1 cellular context compared by ENCODE assay signal in the genomic region with DNA sequence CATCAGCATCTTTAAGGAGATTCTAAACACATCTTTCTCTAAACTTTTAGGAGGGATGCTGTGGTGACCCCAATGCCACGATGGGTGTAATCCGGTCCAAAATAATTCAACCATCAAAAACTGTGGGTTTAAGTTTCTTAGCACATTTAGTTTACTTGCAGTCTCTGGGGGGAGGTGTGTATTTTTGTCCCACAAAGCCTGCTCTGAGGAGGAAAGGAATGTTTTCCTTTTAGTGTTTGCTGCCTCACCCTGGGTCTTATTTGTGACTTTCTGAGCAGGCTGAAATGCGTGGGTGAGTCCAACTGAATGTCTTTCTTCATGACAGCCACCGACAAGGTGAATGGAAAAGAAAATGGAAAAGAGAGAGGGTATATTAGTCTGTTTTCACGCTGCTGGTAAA.
TF ChIP-seq lines count a peak whose summit lies in the region.

No MANE protein-coding gene starts in this region.

TF ChIP-seq in HepG2, 621 proteins besides CTCF, POLR2A, EP300 and RAD21:
- TF ChIP-seq, protein P1, sequence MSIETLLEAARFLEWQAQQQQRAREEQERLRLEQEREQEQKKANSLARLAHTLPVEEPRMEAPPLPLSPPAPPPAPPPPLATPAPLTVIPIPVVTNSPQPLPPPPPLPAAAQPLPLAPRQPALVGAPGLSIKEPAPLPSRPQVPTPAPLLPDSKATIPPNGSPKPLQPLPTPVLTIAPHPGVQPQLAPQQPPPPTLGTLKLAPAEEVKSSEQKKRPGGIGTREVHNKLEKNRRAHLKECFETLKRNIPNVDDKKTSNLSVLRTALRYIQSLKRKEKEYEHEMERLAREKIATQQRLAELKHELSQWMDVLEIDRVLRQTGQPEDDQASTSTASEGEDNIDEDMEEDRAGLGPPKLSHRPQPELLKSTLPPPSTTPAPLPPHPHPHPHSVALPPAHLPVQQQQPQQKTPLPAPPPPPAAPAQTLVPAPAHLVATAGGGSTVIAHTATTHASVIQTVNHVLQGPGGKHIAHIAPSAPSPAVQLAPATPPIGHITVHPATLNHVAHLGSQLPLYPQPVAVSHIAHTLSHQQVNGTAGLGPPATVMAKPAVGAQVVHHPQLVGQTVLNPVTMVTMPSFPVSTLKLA (IDR thresholded peaks at IDR 0.05) = no peak
- TF ChIP-seq, protein P2, sequence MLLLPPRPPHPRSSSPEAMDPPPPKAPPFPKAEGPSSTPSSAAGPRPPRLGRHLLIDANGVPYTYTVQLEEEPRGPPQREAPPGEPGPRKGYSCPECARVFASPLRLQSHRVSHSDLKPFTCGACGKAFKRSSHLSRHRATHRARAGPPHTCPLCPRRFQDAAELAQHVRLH (CRISPR knock-in tag; IDR thresholded peaks at IDR 0.05; ENCODE audit: borderline replicate concordance, low read depth) = no peak
- TF ChIP-seq NFKB2 (CRISPR knock-in tag; IDR thresholded peaks at IDR 0.05; ENCODE audit: borderline replicate concordance) (no peak), RBAK (CRISPR knock-in tag; IDR thresholded peaks at IDR 0.05) (no peak), ZNF589 (CRISPR knock-in tag; conservative IDR thresholded peaks at IDR 0.05) (no peak), MYC (CRISPR knock-in tag; IDR thresholded peaks at IDR 0.05; ENCODE audit: borderline replicate concordance) (no peak), NFKBIZ (CRISPR knock-in tag; IDR thresholded peaks at IDR 0.05) (no peak), SP5 (CRISPR knock-in tag; IDR thresholded peaks at IDR 0.05; ENCODE audit: borderline replicate concordance, low read depth) (no peak), ZNF552 (CRISPR knock-in tag; IDR thresholded peaks at IDR 0.05; ENCODE audit: borderline replicate concordance) (no peak), NAIF1 (CRISPR knock-in tag; IDR thresholded peaks at IDR 0.05; ENCODE audit: borderline replicate concordance) (no peak), ZNF207 (IDR thresholded peaks at IDR 0.05; ENCODE audit: borderline replicate concordance) (no peak), ZNF549 (CRISPR knock-in tag; IDR thresholded peaks at IDR 0.05) (no peak), ATM (IDR thresholded peaks at IDR 0.05; ENCODE audit: borderline replicate concordance) (no peak)
- TF ChIP-seq, protein P3, sequence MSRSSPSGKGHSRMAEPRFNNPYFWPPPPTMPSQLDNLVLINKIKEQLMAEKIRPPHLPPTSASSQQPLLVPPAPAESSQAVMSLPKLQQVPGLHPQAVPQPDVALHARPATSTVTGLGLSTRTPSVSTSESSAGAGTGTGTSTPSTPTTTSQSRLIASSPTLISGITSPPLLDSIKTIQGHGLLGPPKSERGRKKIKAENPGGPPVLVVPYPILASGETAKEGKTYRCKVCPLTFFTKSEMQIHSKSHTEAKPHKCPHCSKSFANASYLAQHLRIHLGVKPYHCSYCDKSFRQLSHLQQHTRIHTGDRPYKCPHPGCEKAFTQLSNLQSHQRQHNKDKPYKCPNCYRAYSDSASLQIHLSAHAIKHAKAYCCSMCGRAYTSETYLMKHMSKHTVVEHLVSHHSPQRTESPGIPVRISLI (CRISPR knock-in tag; IDR thresholded peaks at IDR 0.05; ENCODE audit: borderline replicate concordance) = no peak
